Comparison of ENCODE assay signal across 1 cellular context in the genomic region with DNA sequence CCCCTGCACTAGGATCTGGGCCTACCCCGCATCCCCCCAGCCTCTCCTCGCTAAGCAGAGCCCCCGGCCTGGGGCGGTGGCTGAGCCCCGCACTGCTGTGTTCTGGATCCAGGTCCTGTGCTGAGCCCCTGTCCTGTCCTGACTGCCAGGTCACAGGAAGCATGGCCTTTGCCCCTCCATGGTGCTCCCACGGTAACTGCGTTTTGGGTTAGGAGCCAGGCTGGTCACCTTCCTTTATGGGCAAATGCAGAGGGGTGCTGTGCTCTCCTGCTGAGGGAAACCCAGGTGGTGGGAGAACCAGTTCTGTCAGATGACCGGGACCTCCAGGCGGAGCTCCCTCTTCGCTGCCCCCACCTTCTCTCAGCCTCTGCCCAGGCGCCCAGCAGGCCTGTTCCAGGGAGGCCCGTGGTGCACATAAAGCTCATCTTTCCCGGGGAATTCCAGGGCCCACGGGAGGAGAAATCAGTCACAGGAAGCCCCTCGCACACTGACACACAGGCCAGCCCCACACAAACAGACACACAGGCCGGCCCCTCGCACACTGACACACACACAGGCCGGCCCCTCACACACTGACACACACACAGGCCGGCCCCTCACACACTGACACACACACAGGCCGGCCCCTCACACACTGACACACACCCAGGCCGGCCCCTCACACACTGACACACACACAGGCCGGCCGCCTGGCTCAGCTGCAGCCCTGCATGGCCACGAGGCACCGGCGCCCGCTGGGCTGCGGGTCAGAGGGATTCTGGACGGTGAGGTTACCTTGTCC.
TF ChIP-seq lines count a peak whose summit lies in the region.

No MANE protein-coding gene starts in this region.

TF ChIP-seq in HepG2, 621 proteins besides CTCF, POLR2A, EP300 and RAD21 (continued from another document):
- TF ChIP-seq ZNF530 (CRISPR knock-in tag; IDR thresholded peaks at IDR 0.05; ENCODE audit: low read depth) = no peak
- TF ChIP-seq ZKSCAN1 (IDR thresholded peaks at IDR 0.05; ENCODE audit: low read length) = no peak
- TF ChIP-seq, protein P1, sequence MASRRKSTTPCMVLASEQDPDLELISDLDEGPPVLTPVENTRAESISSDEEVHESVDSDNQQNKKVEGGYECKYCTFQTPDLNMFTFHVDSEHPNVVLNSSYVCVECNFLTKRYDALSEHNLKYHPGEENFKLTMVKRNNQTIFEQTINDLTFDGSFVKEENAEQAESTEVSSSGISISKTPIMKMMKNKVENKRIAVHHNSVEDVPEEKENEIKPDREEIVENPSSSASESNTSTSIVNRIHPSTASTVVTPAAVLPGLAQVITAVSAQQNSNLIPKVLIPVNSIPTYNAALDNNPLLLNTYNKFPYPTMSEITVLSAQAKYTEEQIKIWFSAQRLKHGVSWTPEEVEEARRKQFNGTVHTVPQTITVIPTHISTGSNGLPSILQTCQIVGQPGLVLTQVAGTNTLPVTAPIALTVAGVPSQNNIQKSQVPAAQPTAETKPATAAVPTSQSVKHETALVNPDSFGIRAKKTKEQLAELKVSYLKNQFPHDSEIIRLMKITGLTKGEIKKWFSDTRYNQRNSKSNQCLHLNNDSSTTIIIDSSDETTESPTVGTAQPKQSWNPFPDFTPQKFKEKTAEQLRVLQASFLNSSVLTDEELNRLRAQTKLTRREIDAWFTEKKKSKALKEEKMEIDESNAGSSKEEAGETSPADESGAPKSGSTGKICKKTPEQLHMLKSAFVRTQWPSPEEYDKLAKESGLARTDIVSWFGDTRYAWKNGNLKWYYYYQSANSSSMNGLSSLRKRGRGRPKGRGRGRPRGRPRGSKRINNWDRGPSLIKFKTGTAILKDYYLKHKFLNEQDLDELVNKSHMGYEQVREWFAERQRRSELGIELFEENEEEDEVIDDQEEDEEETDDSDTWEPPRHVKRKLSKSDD (CRISPR knock-in tag; IDR thresholded peaks at IDR 0.05; ENCODE audit: low read depth) = no peak
- no peak for TF ChIP-seq HIVEP1 (CRISPR knock-in tag; IDR thresholded peaks at IDR 0.05)
- no peak for TF ChIP-seq CENPT (CRISPR knock-in tag; IDR thresholded peaks at IDR 0.05; ENCODE audit: low read depth)
- TF ChIP-seq ZBTB38 (CRISPR knock-in tag; IDR thresholded peaks at IDR 0.05) = no peak
- no peak for TF ChIP-seq ZNF777 (CRISPR knock-in tag; IDR thresholded peaks at IDR 0.05)
- no peak for TF ChIP-seq ZSCAN12 (CRISPR knock-in tag; IDR thresholded peaks at IDR 0.05)
- TF ChIP-seq ZNF891 (CRISPR knock-in tag; IDR thresholded peaks at IDR 0.05) = no peak
